1 cellular context compared by ENCODE assay signal in genomic region chr1:203178821-203179220, GRCh38.
TF ChIP-seq lines count a peak whose summit lies in the region.

No MANE protein-coding gene starts in this region.

TF ChIP-seq in IMR-90, 13 proteins besides CTCF, POLR2A, EP300 and RAD21:
- TF ChIP-seq CEBPB (IDR thresholded peaks at IDR 0.05; ENCODE audit: low read depth, low read length) (no peak), NFE2L2 (IDR thresholded peaks at IDR 0.05; ENCODE audit: low read depth, low read length) (no peak), MAZ (IDR thresholded peaks at IDR 0.05; ENCODE audit: borderline replicate concordance, low read depth, low read length) (no peak), RCOR1 (IDR thresholded peaks at IDR 0.05; ENCODE audit: insufficient replicate concordance, low read length) (no peak), SMC3 (IDR thresholded peaks at IDR 0.05; ENCODE audit: low read depth, low read length) (no peak), FOS (IDR thresholded peaks at IDR 0.05; ENCODE audit: low read depth, low read length) (no peak), USF2 (IDR thresholded peaks at IDR 0.05; ENCODE audit: low read depth, low read length) (no peak), MXI1 (IDR thresholded peaks at IDR 0.05; ENCODE audit: borderline replicate concordance, low read depth, low read length) (no peak), CHD1 (IDR thresholded peaks at IDR 0.05; ENCODE audit: low read depth, low read length) (no peak), BHLHE40 (IDR thresholded peaks at IDR 0.05; ENCODE audit: low read depth, low read length) (no peak), MAFK (IDR thresholded peaks at IDR 0.05; ENCODE audit: low read depth, low read length) (no peak), RFX5 (IDR thresholded peaks at IDR 0.05; ENCODE audit: low read depth, low read length) (no peak)
- TF ChIP-seq, protein P1, sequence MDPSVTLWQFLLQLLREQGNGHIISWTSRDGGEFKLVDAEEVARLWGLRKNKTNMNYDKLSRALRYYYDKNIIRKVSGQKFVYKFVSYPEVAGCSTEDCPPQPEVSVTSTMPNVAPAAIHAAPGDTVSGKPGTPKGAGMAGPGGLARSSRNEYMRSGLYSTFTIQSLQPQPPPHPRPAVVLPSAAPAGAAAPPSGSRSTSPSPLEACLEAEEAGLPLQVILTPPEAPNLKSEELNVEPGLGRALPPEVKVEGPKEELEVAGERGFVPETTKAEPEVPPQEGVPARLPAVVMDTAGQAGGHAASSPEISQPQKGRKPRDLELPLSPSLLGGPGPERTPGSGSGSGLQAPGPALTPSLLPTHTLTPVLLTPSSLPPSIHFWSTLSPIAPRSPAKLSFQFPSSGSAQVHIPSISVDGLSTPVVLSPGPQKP (IDR thresholded peaks at IDR 0.05; ENCODE audit: borderline replicate concordance, low read depth, low read length), result no peak
